ENCODE assay signal across 11 cellular contexts in genomic region chr19:54573330-54573872, GRCh38. TPM values are rescaled to one million over a fixed set of nuclear protein-coding genes. Genes with fewer than 3 reads are reported as not detected.
A peak's percentile ranks its signal among the peaks of the same experiment; 100 is the strongest.
DNase-seq lines count a peak whose midpoint lies in the region; ATAC-seq and TF ChIP-seq lines count a peak whose summit lies in the region.
"Had no signal": no experiment of that assay in that cellular context is flagged by ENCODE, and none has a peak within 500 bp of the region (broad histone marks: within the 10 kb centered on the region; RNA-seq: fewer than 3 reads in every experiment).

LILRA2 (plus strand) TSS chr19:54573790; CDS start chr19:54573879, 89 bp downstream.

- no peaks in the 10 kb centered on the region for H3K36me3 ChIP-seq in upper lobe of left lung

- intact Hi-C loops in left cardiac atrium (cut with DNase I): loop anchor here in 1 of 2 donors (10.0 kb wide), 1 partner anchor 279 kb away; no protein-coding TSS in a partner anchor

- H3K4me1 ChIP-seq in upper lobe of left lung: no peaks in the 10 kb centered on the region

- ATAC-seq in activated CD8-positive, alpha-beta memory T cell treated with anti-CD3 and anti-CD28 coated beads, Interleukin-2, amount 10 ng/mL, durations not matched to agents 7 days and 5 days: peak; percentile 47
- peak; percentile 27 to 68 for ATAC-seq in left cardiac atrium
- ATAC-seq in upper lobe of left lung (ENCODE audit: low FRiP score in 2 of 2): peak; percentile 65
- no peak for ATAC-seq in GM19023 (IDR thresholded peaks at IDR 0.05; ENCODE audit: unreplicated experiment)
- no peak for ATAC-seq in GM18858 (IDR thresholded peaks at IDR 0.05; ENCODE audit: unreplicated experiment)

- H3K4me3 ChIP-seq in upper lobe of left lung: peak within 1 kb of the TSS in 3 of 4 donors; percentile 4 to 35 (median 17)

- H3K4me1 Mint-ChIP-seq in activated CD8-positive, alpha-beta memory T cell treated with anti-CD3 and anti-CD28 coated beads, Interleukin-2, amount 10 ng/mL, durations not matched to agents 7 days and 5 days: peaks cover 11% of the 10 kb centered on the region

- TF ChIP-seq EP300 in upper lobe of left lung (IDR thresholded peaks at IDR 0.05): no peak

- WGBS in upper lobe of left lung, 2 donors: 44 to 53% methylated on average over 10 of the region's 10 CpGs

- no peak within 1 kb of the TSS for H3K4me3 Mint-ChIP-seq in activated CD8-positive, alpha-beta memory T cell treated with anti-CD3 and anti-CD28 coated beads, Interleukin-2, amount 10 ng/mL, durations not matched to agents 7 days and 5 days

- H3K9me3 Mint-ChIP-seq in activated CD8-positive, alpha-beta memory T cell treated with anti-CD3 and anti-CD28 coated beads, Interleukin-2, amount 10 ng/mL, durations not matched to agents 7 days and 5 days (ENCODE audit: low read depth): no peaks in the 10 kb centered on the region

- H3K27ac ChIP-seq in upper lobe of left lung: peak within 1 kb of the TSS; percentile 24 to 79 (median 58)
- H3K27ac ChIP-seq: epithelial cell of prostate had no signal

- peaks cover 30% of the 10 kb centered on the region for H3K27me3 Mint-ChIP-seq in activated CD8-positive, alpha-beta memory T cell treated with anti-CD3 and anti-CD28 coated beads, Interleukin-2, amount 10 ng/mL, durations not matched to agents 7 days and 5 days

- no peaks in the 10 kb centered on the region for H3K36me3 Mint-ChIP-seq in activated CD8-positive, alpha-beta memory T cell treated with anti-CD3 and anti-CD28 coated beads, Interleukin-2, amount 10 ng/mL, durations not matched to agents 7 days and 5 days

- DNase-seq in activated CD8-positive, alpha-beta memory T cell treated with anti-CD3 and anti-CD28 coated beads, Interleukin-2, amount 10 ng/mL, durations not matched to agents 7 days and 5 days: no peak
- DNase-seq in activated CD8-positive, alpha-beta memory T cell treated with anti-CD3 and anti-CD28 coated beads, Interleukin-2, amount 50 U/mL, for 4 hours: no peak
- DNase-seq in MV-4-11 (lab: John Stamatoyannopoulos, UW): peak; percentile 77
- no peak for DNase-seq in left cardiac atrium
- peak in 1 of 2 donors; percentile 65 for DNase-seq in upper lobe of left lung
- no peak for DNase-seq in NCI-H510A treated with DMSO at 0.1 percent for 48 hours (lab: John Stamatoyannopoulos, UW)
- DNase-seq: NCI-H446, T-helper 1 cell had no signal

- no peak within 1 kb of the TSS for H3K27ac Mint-ChIP-seq in activated CD8-positive, alpha-beta memory T cell treated with anti-CD3 and anti-CD28 coated beads, Interleukin-2, amount 10 ng/mL, durations not matched to agents 7 days and 5 days

- no peaks in the 10 kb centered on the region for H3K9me3 ChIP-seq in upper lobe of left lung

- no peak for TF ChIP-seq POLR2A in upper lobe of left lung (IDR thresholded peaks at IDR 0.05)

- peaks cover 0 to 5% (median 0%) of the 10 kb centered on the region in 4 donors for H3K27me3 ChIP-seq in upper lobe of left lung

- no peak for TF ChIP-seq CTCF in upper lobe of left lung (IDR thresholded peaks at IDR 0.05)

- CTCF ChIA-PET in activated CD8-positive, alpha-beta memory T cell treated with anti-CD3 and anti-CD28 coated beads, Interleukin-2, amount 10 ng/mL, durations not matched to agents 7 days and 5 days (lab: Charles Lee): no interaction called here

RNA-seq across cellular contexts. Expression of gene LILRA2, which starts in this region (rescaled TPM):
- total RNA-seq in activated CD8-positive, alpha-beta memory T cell treated with anti-CD3 and anti-CD28 coated beads, Interleukin-2, amount 10 ng/mL, durations not matched to agents 7 days and 5 days: under 1 TPM in 1 of 2 experiments, not detected in 1; 0.14 TPM
- total RNA-seq in left cardiac atrium: 1 to 10 TPM; 2.1 to 5.8 TPM
- total RNA-seq in upper lobe of left lung: 10 to 100 TPM in 2 of 6 donors, 1 to 10 TPM in 2, under 1 TPM in 2; 0.78 to 38.4 (median 7.6) TPM

Comparison
In these comparisons a context has a peak if more than half of its experiments do, and no peak if none do; other contexts are left out.
1. Peak in ATAC-seq in activated CD8-positive, alpha-beta memory T cell treated with anti-CD3 and anti-CD28 coated beads, Interleukin-2, amount 10 ng/mL, durations not matched to agents 7 days and 5 days; RNA of the gene not detected or under 1 TPM.
2. ATAC-seq: peak in left cardiac atrium (2 of 2) and upper lobe of left lung (2 of 2); none in GM19023 (single experiment) and GM18858 (single experiment).